In genomic region chr9:69279084-69279729, GRCh38 we compare ENCODE assay signal across 12 cellular contexts.
DNase-seq lines count a peak whose midpoint lies in the region; ATAC-seq lines count a peak whose summit lies in the region.
"Had no signal": no experiment of that assay in that cellular context is flagged by ENCODE, and none has a peak within 500 bp of the region (broad histone marks: within the 10 kb centered on the region; RNA-seq: fewer than 3 reads in every experiment).

No MANE protein-coding gene starts in this region.

- ATAC-seq in GM21786 (IDR thresholded peaks at IDR 0.05; ENCODE audit: unreplicated experiment) (peak; percentile 86), HG03460 (IDR thresholded peaks at IDR 0.05; ENCODE audit: unreplicated experiment) (peak; percentile 86), HG02642 (IDR thresholded peaks at IDR 0.05; ENCODE audit: poor library complexity, unreplicated experiment) (no peak)
- ATAC-seq: K562 had no signal

- peak; percentile 47 for DNase-seq in stimulated activated CD4-positive, alpha-beta T cell treated with anti-CD3 and anti-CD28 coated beads, Interleukin-1b, Interleukin-23, amount 100 ng/mL, for 48 hours
- no peak for DNase-seq in stimulated activated CD4-positive, alpha-beta T cell treated with anti-CD3 and anti-CD28 coated beads, Interleukin-4, amount 100 ng/mL, for 4 hours
- no peak for DNase-seq in RPMI8226
- no peak for DNase-seq in SW480 (ENCODE audit: low spot score)
- DNase-seq in pons (ENCODE audit: low spot score) = no peak
- DNase-seq: AML-193, DMS53, NCI-H187 treated with DMSO at 0.1 percent for 48 hours had no signal
